28 cellular contexts compared by ENCODE assay signal in genomic region chr17:37768438-37768837, GRCh38. TPM values are rescaled to one million over a fixed set of nuclear protein-coding genes. Genes with fewer than 3 reads are reported as not detected.
"Had no signal": no experiment of that assay in that cellular context is flagged by ENCODE, and none has a peak within 500 bp of the region (broad histone marks: within the 10 kb centered on the region; RNA-seq: fewer than 3 reads in every experiment).

No MANE protein-coding gene starts in this region.

- H3K9me3 ChIP-seq: left lung, lower lobe of right lung, pancreas, prostate gland, testis, thyroid gland, transverse colon, upper lobe of left lung, vagina had no signal

- H3K4me3 Mint-ChIP-seq: naive thymus-derived CD8-positive, alpha-beta T cell; nephron; neural crest cell; stimulated activated effector memory CD8-positive, alpha-beta T cell treated with anti-CD3 and anti-CD28 coated beads, Interleukin-12 subunit alpha, Interleukin-12 subunit beta, amount 100 ng/mL, for 72 hours had no signal

- ATAC-seq: left colon; left lung; lower lobe of right lung; naive thymus-derived CD8-positive, alpha-beta T cell; pancreas; right cardiac atrium; stimulated activated effector memory CD8-positive, alpha-beta T cell treated with anti-CD3 and anti-CD28 coated beads, Interleukin-12 subunit alpha, Interleukin-12 subunit beta, amount 100 ng/mL, for 72 hours; stimulated activated naive CD8-positive, alpha-beta T cell treated with anti-CD3 and anti-CD28 coated beads, Interleukin-15, Interleukin-2, amounts not matched to agents 100 U/mL and 50 U/mL, for 24 hours had no signal

- H3K27ac Mint-ChIP-seq: naive thymus-derived CD8-positive, alpha-beta T cell; nephron; stimulated activated effector memory CD8-positive, alpha-beta T cell treated with anti-CD3 and anti-CD28 coated beads, Interleukin-12 subunit alpha, Interleukin-12 subunit beta, amount 100 ng/mL, for 72 hours had no signal

- H3K4me3 ChIP-seq: left lung, lower lobe of right lung, pancreas, prostate gland, sigmoid colon, spleen, stomach, testis, thyroid gland, transverse colon, upper lobe of left lung, vagina had no signal

- H3K27me3 ChIP-seq: pancreas, testis, thyroid gland, transverse colon, upper lobe of left lung, vagina had no signal

- H3K36me3 ChIP-seq: left lung, lower lobe of right lung, pancreas, prostate gland, sigmoid colon, spleen, stomach, thyroid gland, transverse colon, upper lobe of left lung, vagina had no signal

- H3K4me1 ChIP-seq: lower lobe of right lung, prostate gland, sigmoid colon, testis, thyroid gland, upper lobe of left lung, vagina had no signal

- H3K9me3 Mint-ChIP-seq: nephron; neural crest cell; stimulated activated effector memory CD8-positive, alpha-beta T cell treated with anti-CD3 and anti-CD28 coated beads, Interleukin-12 subunit alpha, Interleukin-12 subunit beta, amount 100 ng/mL, for 72 hours had no signal

- H3K36me3 Mint-ChIP-seq: naive thymus-derived CD8-positive, alpha-beta T cell; stimulated activated effector memory CD8-positive, alpha-beta T cell treated with anti-CD3 and anti-CD28 coated beads, Interleukin-12 subunit alpha, Interleukin-12 subunit beta, amount 100 ng/mL, for 72 hours had no signal

- DNase-seq: kidney glomerular epithelial cell; left colon; left lung; lower lobe of right lung; mammary epithelial cell; mesenchymal stem cell; naive thymus-derived CD8-positive, alpha-beta T cell; nucleus accumbens; pancreas; posterior cingulate gyrus; retina; right cardiac atrium; sigmoid colon; small intestine; spleen; stimulated activated CD4-positive, alpha-beta T cell treated with anti-CD3 and anti-CD28 coated beads, Interleukin-4, amount 100 ng/mL, for 24 hours; stimulated activated naive CD8-positive, alpha-beta T cell treated with anti-CD3 and anti-CD28 coated beads, Interleukin-15, Interleukin-2, amounts not matched to agents 100 U/mL and 50 U/mL, for 24 hours; stomach; testis; thyroid gland; transverse colon; upper lobe of left lung had no signal

- H3K27ac ChIP-seq: left lung, lower lobe of right lung, pancreas, prostate gland, sigmoid colon, spleen, stomach, testis, thyroid gland, transverse colon, upper lobe of left lung, vagina had no signal

- H3K4me1 Mint-ChIP-seq: neural crest cell had no signal

RNA-seq across cellular contexts. Expression of gene HNF1B, which starts 23.6 kb away (rescaled TPM):
- total RNA-seq: mammary epithelial cell; naive thymus-derived CD8-positive, alpha-beta T cell; neural crest cell; osteoblast; right cardiac atrium; spleen; thyroid gland; vagina had no signal
